In the genomic region with DNA sequence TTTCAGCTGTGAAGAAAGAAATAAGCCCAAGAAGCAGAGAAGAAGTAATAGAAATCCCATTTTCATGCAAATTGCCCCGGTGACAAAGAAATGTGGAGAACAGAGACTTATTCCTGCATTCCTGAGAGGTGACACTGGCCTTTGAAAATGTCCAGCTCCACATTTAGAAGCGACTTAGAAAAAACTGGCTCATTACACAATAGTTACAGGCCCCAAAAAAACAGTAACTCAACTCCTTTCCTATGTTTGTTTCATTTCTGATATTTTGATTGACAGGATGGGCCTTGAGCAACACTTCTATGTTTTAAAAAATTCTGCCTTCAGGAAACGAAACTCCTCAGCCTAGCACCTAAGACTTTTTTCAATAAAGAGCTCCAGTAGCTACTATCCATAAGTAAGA, we compare ENCODE assay signal across 3 cellular contexts.
TF ChIP-seq lines count a peak whose summit lies in the region.

No MANE protein-coding gene starts in this region.

TF ChIP-seq in GM23338, 12 proteins besides CTCF, POLR2A, EP300 and RAD21 (continued from another document and continues in another):
- no peak for TF ChIP-seq ZNF331 (CRISPR knock-in tag; IDR thresholded peaks at IDR 0.05; ENCODE audit: low read depth)
- TF ChIP-seq, protein P1, sequence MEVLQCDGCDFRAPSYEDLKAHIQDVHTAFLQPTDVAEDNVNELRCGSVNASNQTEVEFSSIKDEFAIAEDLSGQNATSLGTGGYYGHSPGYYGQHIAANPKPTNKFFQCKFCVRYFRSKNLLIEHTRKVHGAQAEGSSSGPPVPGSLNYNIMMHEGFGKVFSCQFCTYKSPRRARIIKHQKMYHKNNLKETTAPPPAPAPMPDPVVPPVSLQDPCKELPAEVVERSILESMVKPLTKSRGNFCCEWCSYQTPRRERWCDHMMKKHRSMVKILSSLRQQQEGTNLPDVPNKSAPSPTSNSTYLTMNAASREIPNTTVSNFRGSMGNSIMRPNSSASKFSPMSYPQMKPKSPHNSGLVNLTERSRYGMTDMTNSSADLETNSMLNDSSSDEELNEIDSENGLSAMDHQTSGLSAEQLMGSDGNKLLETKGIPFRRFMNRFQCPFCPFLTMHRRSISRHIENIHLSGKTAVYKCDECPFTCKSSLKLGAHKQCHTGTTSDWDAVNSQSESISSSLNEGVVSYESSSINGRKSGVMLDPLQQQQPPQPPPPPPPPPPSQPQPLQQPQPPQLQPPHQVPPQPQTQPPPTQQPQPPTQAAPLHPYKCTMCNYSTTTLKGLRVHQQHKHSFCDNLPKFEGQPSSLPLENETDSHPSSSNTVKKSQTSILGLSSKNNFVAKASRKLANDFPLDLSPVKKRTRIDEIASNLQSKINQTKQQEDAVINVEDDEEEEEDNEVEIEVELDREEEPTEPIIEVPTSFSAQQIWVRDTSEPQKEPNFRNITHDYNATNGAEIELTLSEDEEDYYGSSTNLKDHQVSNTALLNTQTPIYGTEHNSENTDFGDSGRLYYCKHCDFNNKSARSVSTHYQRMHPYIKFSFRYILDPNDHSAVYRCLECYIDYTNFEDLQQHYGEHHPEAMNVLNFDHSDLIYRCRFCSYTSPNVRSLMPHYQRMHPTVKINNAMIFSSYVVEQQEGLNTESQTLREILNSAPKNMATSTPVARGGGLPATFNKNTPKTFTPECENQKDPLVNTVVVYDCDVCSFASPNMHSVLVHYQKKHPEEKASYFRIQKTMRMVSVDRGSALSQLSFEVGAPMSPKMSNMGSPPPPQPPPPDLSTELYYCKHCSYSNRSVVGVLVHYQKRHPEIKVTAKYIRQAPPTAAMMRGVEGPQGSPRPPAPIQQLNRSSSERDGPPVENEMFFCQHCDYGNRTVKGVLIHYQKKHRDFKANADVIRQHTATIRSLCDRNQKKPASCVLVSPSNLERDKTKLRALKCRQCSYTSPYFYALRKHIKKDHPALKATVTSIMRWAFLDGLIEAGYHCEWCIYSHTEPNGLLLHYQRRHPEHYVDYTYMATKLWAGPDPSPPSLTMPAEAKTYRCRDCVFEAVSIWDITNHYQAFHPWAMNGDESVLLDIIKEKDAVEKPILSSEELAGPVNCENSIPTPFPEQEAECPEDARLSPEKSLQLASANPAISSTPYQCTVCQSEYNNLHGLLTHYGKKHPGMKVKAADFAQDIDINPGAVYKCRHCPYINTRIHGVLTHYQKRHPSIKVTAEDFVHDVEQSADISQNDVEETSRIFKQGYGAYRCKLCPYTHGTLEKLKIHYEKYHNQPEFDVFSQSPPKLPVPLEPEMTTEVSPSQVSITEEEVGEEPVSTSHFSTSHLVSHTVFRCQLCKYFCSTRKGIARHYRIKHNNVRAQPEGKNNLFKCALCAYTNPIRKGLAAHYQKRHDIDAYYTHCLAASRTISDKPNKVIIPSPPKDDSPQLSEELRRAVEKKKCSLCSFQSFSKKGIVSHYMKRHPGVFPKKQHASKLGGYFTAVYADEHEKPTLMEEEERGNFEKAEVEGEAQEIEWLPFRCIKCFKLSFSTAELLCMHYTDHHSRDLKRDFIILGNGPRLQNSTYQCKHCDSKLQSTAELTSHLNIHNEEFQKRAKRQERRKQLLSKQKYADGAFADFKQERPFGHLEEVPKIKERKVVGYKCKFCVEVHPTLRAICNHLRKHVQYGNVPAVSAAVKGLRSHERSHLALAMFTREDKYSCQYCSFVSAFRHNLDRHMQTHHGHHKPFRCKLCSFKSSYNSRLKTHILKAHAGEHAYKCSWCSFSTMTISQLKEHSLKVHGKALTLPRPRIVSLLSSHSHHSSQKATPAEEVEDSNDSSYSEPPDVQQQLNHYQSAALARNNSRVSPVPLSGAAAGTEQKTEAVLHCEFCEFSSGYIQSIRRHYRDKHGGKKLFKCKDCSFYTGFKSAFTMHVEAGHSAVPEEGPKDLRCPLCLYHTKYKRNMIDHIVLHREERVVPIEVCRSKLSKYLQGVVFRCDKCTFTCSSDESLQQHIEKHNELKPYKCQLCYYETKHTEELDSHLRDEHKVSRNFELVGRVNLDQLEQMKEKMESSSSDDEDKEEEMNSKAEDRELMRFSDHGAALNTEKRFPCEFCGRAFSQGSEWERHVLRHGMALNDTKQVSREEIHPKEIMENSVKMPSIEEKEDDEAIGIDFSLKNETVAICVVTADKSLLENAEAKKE (CRISPR knock-in tag; IDR thresholded peaks at IDR 0.05): no peak
- no peak for TF ChIP-seq EZH2phosphoT487 (IDR thresholded peaks at IDR 0.05; ENCODE audit: unreplicated experiment)
- no peak for TF ChIP-seq STAT1 (IDR thresholded peaks at IDR 0.05; ENCODE audit: unreplicated experiment)
- no peak for TF ChIP-seq CREB1 (CRISPR knock-in tag; IDR thresholded peaks at IDR 0.05; ENCODE audit: low read depth)

TF ChIP-seq in SK-N-SH, 30 proteins besides CTCF, POLR2A, EP300 and RAD21 (continued from another document):
- TF ChIP-seq, protein P2, sequence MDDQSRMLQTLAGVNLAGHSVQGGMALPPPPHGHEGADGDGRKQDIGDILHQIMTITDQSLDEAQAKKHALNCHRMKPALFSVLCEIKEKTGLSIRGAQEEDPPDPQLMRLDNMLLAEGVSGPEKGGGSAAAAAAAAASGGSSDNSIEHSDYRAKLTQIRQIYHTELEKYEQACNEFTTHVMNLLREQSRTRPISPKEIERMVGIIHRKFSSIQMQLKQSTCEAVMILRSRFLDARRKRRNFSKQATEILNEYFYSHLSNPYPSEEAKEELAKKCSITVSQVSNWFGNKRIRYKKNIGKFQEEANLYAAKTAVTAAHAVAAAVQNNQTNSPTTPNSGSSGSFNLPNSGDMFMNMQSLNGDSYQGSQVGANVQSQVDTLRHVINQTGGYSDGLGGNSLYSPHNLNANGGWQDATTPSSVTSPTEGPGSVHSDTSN (IDR thresholded peaks at IDR 0.05): no peak

TF ChIP-seq in GM12891, 5 proteins besides CTCF, POLR2A, EP300 and RAD21 (continued from another document):
- TF ChIP-seq POLR2AphosphoS5 (IDR thresholded peaks at IDR 0.05; ENCODE audit: low read depth, low read length) (no peak), POU2F2 (IDR thresholded peaks at IDR 0.05; ENCODE audit: low read depth, low read length) (no peak), SPI1 (IDR thresholded peaks at IDR 0.05; ENCODE audit: low read depth, low read length) (no peak)
